In the genomic region with DNA sequence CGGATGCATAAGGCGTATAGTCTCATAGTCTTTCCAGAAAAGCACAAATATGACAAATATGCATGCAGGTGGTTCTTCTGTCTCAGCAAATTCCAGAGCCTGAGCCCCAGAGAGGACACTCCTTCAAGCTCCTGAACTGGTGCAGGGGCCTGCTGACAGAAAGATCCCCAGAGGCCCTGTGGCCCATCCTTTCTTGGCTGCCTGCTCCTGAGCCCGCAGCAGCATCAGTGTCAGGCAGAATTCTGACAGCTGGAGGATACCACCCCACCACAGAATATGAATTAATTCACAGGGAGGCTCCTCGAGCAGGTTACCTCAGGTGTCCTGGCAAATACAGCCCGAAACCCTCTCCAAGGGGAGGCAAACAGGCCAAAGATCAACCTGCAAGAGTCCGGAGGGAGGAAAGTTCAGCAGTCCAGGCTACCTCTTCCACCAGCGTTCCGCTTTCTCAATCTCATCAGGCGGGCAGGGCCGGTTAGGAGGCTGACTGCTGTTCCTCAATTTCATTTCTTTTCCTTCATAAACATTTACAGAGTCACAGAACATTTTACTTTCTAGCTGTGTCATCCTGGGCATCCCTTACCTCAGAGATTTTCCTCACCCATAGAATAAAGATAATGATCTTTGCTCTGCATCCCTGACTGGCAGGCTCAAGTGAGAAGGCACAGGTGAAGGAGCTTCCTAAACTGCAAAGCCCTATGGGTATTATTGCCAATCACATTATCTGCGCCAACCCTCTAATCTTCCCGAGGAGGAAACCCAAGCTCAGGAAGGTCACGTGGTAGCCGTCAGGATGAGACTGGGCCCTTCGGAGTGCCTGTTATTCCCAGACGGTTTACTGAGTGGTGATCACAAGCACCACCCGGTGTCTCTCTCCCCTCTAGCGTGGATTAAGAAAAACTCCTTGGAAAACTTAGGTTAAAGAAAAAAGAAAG, we compare ENCODE assay signal across 8 cellular contexts. TPM values are rescaled to one million over a fixed set of nuclear protein-coding genes. Genes with fewer than 3 reads are reported as not detected.
A peak's percentile ranks its signal among the peaks of the same experiment; 100 is the strongest.
DNase-seq lines count a peak whose midpoint lies in the region; ATAC-seq, FAIRE-seq and TF ChIP-seq lines count a peak whose summit lies in the region.

No MANE protein-coding gene starts in this region.

- H3K4me2 ChIP-seq in GM23248 (ENCODE audit: unreplicated experiment): peak overlapping the region; percentile 95
- peak overlapping the region; percentile 77 for H3K4me2 ChIP-seq in PC-9
- peak overlapping the region; percentile 74 for H3K4me2 ChIP-seq in endothelial cell of umbilical vein (ENCODE audit: insufficient read depth, low read length)

- H3K4me1 ChIP-seq in GM23248 (ENCODE audit: insufficient read depth) (peaks cover 11% of the 10 kb centered on the region), PC-9 (replicated peaks; ENCODE audit: insufficient read depth) (peaks cover 16% of the 10 kb centered on the region), endothelial cell of umbilical vein (ENCODE audit: control insufficient read depth, extremely low read depth, insufficient read depth, low read length) (peaks cover 14% of the 10 kb centered on the region)

- in situ Hi-C loops in GM23248 (cut with MboI) (no loop called here), ACHN (cut with HindIII; ENCODE audit: low pct_ligation_motif_present, low pct_unique_long_range_greater_than_20kb, low sequenced_read_pairs) (no loop called here)

- TF ChIP-seq CTCF in PC-9 (conservative IDR thresholded peaks at IDR 0.05): no peak
- no peak for TF ChIP-seq CTCF in endothelial cell of umbilical vein (IDR thresholded peaks at IDR 0.05; ENCODE audit: extremely low read depth in 1 of 2, insufficient read depth in 1 of 2, low read depth in 1 of 2, low read length in 2 of 2)
- TF ChIP-seq CTCF in nephron (IDR thresholded peaks at IDR 0.05; ENCODE audit: unreplicated experiment in 3 of 3): no peak

- WGBS in GM23248 (ENCODE audit: low coverage in 1 of 2, low lambda C conversion rate in 2 of 2, missing lambda C conversion rate in 2 of 2), 2 experiments: 34 to 35% methylated on average over 18 of the region's 18 CpGs

- H3K27me3 ChIP-seq in GM23248 (replicated peaks; ENCODE audit: insufficient read depth): no peaks in the 10 kb centered on the region
- no peaks in the 10 kb centered on the region for H3K27me3 ChIP-seq in PC-9 (ENCODE audit: insufficient read depth, low read depth)
- H3K27me3 ChIP-seq in endothelial cell of umbilical vein (ENCODE audit: control insufficient read depth in 2 of 2, insufficient read depth in 2 of 2, low read length in 2 of 2): no peaks in the 10 kb centered on the region

- dilution Hi-C loops in endothelial cell of umbilical vein (cut with MboI; ENCODE audit: extremely low pct_ligation_motif_present, low sequenced_read_pairs): no loop called here

- H3K9me3 Mint-ChIP-seq in nephron: no peaks in the 10 kb centered on the region

- TF ChIP-seq POLR2A in endothelial cell of umbilical vein (IDR thresholded peaks at IDR 0.05; ENCODE audit: low read depth, low read length): no peak

- peaks cover 58% of the 10 kb centered on the region for H3K79me2 ChIP-seq in GM23248 (ENCODE audit: insufficient read depth)
- peaks cover 39% of the 10 kb centered on the region for H3K79me2 ChIP-seq in PC-9 (ENCODE audit: low read depth)
- H3K79me2 ChIP-seq in endothelial cell of umbilical vein (ENCODE audit: control insufficient read depth, insufficient read depth, low read length): peaks cover 51% of the 10 kb centered on the region

- POLR2A ChIA-PET in PC-9 (lab: Charles Lee; ENCODE audit: unreplicated experiment) (interaction anchor here (0.6 to 0.9 kb wide), 2 partner anchors 18 to 31 kb away, joined by 3 to 4 read pairs; no protein-coding TSS in a partner anchor), endothelial cell of umbilical vein (lab: Charles Lee) (interaction anchor here (0.9 to 1.1 kb wide), 3 partner anchors 10 to 743 kb away, joined by 3 read pairs; a partner anchor contains a TSS)

- H3K9ac ChIP-seq in GM23248 (peak overlapping the region; percentile 97), endothelial cell of umbilical vein (replicated peaks; ENCODE audit: extremely low read depth, insufficient read depth, low read length) (peak overlapping the region; percentile 97)

- H3K4me3 ChIP-seq in GM23248: peak overlapping the region; percentile 98
- H3K4me3 ChIP-seq in PC-9: peak overlapping the region; percentile 85
- H3K4me3 ChIP-seq in endothelial cell of umbilical vein (replicated peaks in 1 of 3; ENCODE audit: insufficient read depth in 1 of 3, low read depth in 1 of 3, low read length in 3 of 3): peak overlapping the region; percentile 66 to 80 (median 69)

- CTCF ChIA-PET in PC-9 (lab: Charles Lee): interaction anchor here (0.6 kb wide), 2 partner anchors 23 to 743 kb away, joined by 3 to 7 read pairs; no protein-coding TSS in a partner anchor
- CTCF ChIA-PET in endothelial cell of umbilical vein (lab: Charles Lee): interaction anchor here (1.0 kb wide), 2 partner anchors 227 to 481 kb away, joined by 3 read pairs; no protein-coding TSS in a partner anchor

- no peaks in the 10 kb centered on the region for H3F3A ChIP-seq in GM23248 (ENCODE audit: insufficient read depth)
- H3F3A ChIP-seq in PC-9 (ENCODE audit: insufficient read depth, low read depth): peaks cover 13% of the 10 kb centered on the region

- H3K36me3 ChIP-seq in GM23248 (ENCODE audit: low read depth) (no peaks in the 10 kb centered on the region), PC-9 (ENCODE audit: low read depth) (no peaks in the 10 kb centered on the region), endothelial cell of umbilical vein (ENCODE audit: control insufficient read depth in 2 of 2, extremely low read depth in 1 of 2, insufficient read depth in 2 of 2, low read length in 2 of 2) (peaks cover 2 to 17% of the 10 kb centered on the region in 2 experiments)

- H3K9me2 ChIP-seq in GM23248 (ENCODE audit: insufficient read depth) (no peaks in the 10 kb centered on the region), PC-9 (ENCODE audit: insufficient read depth) (no peaks in the 10 kb centered on the region)

- BruUV-seq in PC-9 (replicated peaks; lab: Mats Ljungman, UMichigan) (no TSS peak), endothelial cell of umbilical vein (replicated peaks; lab: Mats Ljungman, UMichigan) (no TSS peak)

- H3K36me3 Mint-ChIP-seq in nephron (ENCODE audit: low read depth): peaks cover 12% of the 10 kb centered on the region

- H3K9me1 ChIP-seq in endothelial cell of umbilical vein (replicated peaks; ENCODE audit: control insufficient read depth, extremely low read depth, insufficient read depth, low read length): no peaks in the 10 kb centered on the region

- no peak for ATAC-seq in HG03139 (IDR thresholded peaks at IDR 0.05; ENCODE audit: unreplicated experiment)

- intact Hi-C loops in PC-9 (cut with micrococcal nuclease; ENCODE audit: unreplicated experiment) (no loop called here), endothelial cell of umbilical vein (cut with micrococcal nuclease) (no loop called here)

- no peaks in the 10 kb centered on the region for H4K20me1 ChIP-seq in GM23248 (ENCODE audit: insufficient read depth)
- H4K20me1 ChIP-seq in PC-9 (ENCODE audit: insufficient read depth): no peaks in the 10 kb centered on the region; the same call in none of the 2 replicates
- H4K20me1 ChIP-seq in endothelial cell of umbilical vein (replicated peaks; ENCODE audit: control insufficient read depth, extremely low read depth, insufficient read depth, low read length): no peaks in the 10 kb centered on the region

- H3K27me3 Mint-ChIP-seq in nephron (ENCODE audit: low read depth): no peaks in the 10 kb centered on the region

- H3K27ac ChIP-seq in GM23248: peak overlapping the region; percentile 98
- peak overlapping the region; percentile 90 for H3K27ac ChIP-seq in PC-9
- peak overlapping the region; percentile 89 for H3K27ac ChIP-seq in endothelial cell of umbilical vein (ENCODE audit: insufficient read depth, low read depth, low read length)

- peak overlapping the region; percentile 92 to 99 (median 98) for H3K27ac Mint-ChIP-seq in nephron

- peak overlapping the region; percentile 96 to 98 (median 97) for H3K4me3 Mint-ChIP-seq in nephron

- H3K9me3 ChIP-seq in GM23248 (ENCODE audit: low read depth) (no peaks in the 10 kb centered on the region), PC-9 (ENCODE audit: insufficient read depth, low read depth) (no peaks in the 10 kb centered on the region), endothelial cell of umbilical vein (replicated peaks; ENCODE audit: control insufficient read depth, insufficient read depth, low read length) (no peaks in the 10 kb centered on the region)

- DNase-seq in GM23248: peak; percentile 71
- DNase-seq in PC-9: peak in 1 of 2 experiments; percentile 64
- peak; percentile 58 for DNase-seq in endothelial cell of umbilical vein (ENCODE audit: low read depth, low spot score)
- no peak for DNase-seq in NCI-H526 (lab: John Stamatoyannopoulos, UW)
- no peak for DNase-seq in occipital lobe (lab: John Stamatoyannopoulos, UW)
- DNase-seq in ACHN: no peak

- FAIRE-seq in endothelial cell of umbilical vein (lab: Jason Lieb, UNC): peak; percentile 70

- H2AFZ ChIP-seq in GM23248 (peak overlapping the region; percentile 88), PC-9 (peak overlapping the region; percentile 86), endothelial cell of umbilical vein (ENCODE audit: low read depth, low read length) (no peak overlapping the region)

- H3K4me1 Mint-ChIP-seq in nephron: peaks cover 33% of the 10 kb centered on the region

TF ChIP-seq in endothelial cell of umbilical vein, 7 proteins besides CTCF, POLR2A, EP300 and RAD21 (continues in another document):
- TF ChIP-seq POLR2AphosphoS5 (IDR thresholded peaks at IDR 0.05; ENCODE audit: insufficient read depth, low read depth, low read length) (no peak), FOS (IDR thresholded peaks at IDR 0.05; ENCODE audit: borderline replicate concordance, insufficient read depth, low read length) (no peak), EZH2 (IDR thresholded peaks at IDR 0.05; ENCODE audit: borderline replicate concordance, low read depth, low read length, severe bottlenecking) (no peak), JUN (IDR thresholded peaks at IDR 0.05; ENCODE audit: borderline replicate concordance, insufficient read depth, insufficient read length, low read depth) (no peak), MYC (IDR thresholded peaks at IDR 0.05; ENCODE audit: low read depth, low read length) (no peak)

RNA-seq across cellular contexts. Expression of a gene that starts 1.4 kb away (rescaled TPM):
- total RNA-seq in GM23248 (2014; rRNA removed; shearing (Covaris generic)): 28.4 and 32.9 TPM in 2 replicates
- polyA plus RNA-seq in GM23248 (2016; fragmentation: Nextera tagmentation; extraction: Ambion mirVana) (32.0 and 33.5 TPM in 2 replicates), endothelial cell of umbilical vein (25.0 and 27.2 TPM in 2 replicates)
- total RNA-seq in PC-9 (2021) (37.0 and 46.9 TPM in 2 replicates), endothelial cell of umbilical vein (44.2 and 45.2 TPM in 2 replicates), occipital lobe (12.2 TPM)
- 28.7 and 29.4 TPM in 2 replicates for polyA plus RNA-seq in endothelial cell of umbilical vein (2011; cell fraction: cytosol; rRNA removed)
- 47.2 and 50.5 TPM in 2 replicates for polyA plus RNA-seq in endothelial cell of umbilical vein (2011; cell fraction: nucleus; rRNA removed)
- 23.5 and 23.7 TPM in 2 replicates for polyA plus RNA-seq in endothelial cell of umbilical vein (2012)
- 25.7 and 28.2 TPM in 2 replicates for polyA minus RNA-seq in endothelial cell of umbilical vein
- polyA minus RNA-seq in endothelial cell of umbilical vein (2011; cell fraction: cytosol; rRNA and poly(A)+ RNA removed): 20.3 TPM
- polyA minus RNA-seq in endothelial cell of umbilical vein (2011; cell fraction: nucleus; rRNA and poly(A)+ RNA removed): 30.6 and 33.3 TPM in 2 replicates

Comparison
In these comparisons a context has a peak if more than half of its experiments do, and no peak if none do; other contexts are left out.
1. DNase-seq: peak in GM23248 (single experiment) and endothelial cell of umbilical vein (single experiment); none in NCI-H526 (0 of 2), occipital lobe (single experiment) and ACHN (single experiment).
2. Peak in every context shown above with its lines, with median percentiles within 50 percentile points of each other: H3K27ac ChIP-seq, H3K4me2 ChIP-seq and H3K4me3 ChIP-seq.